1 cellular context compared by ENCODE assay signal in genomic region chr1:64745181-64745985, GRCh38.
TF ChIP-seq lines count a peak whose summit lies in the region.

No MANE protein-coding gene starts in this region.

TF ChIP-seq in HepG2, 621 proteins besides CTCF, POLR2A, EP300 and RAD21 (continued from another document):
- TF ChIP-seq ZNF383 (CRISPR knock-in tag; IDR thresholded peaks at IDR 0.05; ENCODE audit: borderline replicate concordance) (no peak), UBTF (CRISPR knock-in tag; IDR thresholded peaks at IDR 0.05) (no peak), CCDC6 (CRISPR knock-in tag; IDR thresholded peaks at IDR 0.05) (0 out of 2 replicates have a peak, but pooled peaks have one; percentile 10), ZNF367 (CRISPR knock-in tag; IDR thresholded peaks at IDR 0.05; ENCODE audit: borderline replicate concordance) (no peak), IRF9 (CRISPR knock-in tag; IDR thresholded peaks at IDR 0.05; ENCODE audit: borderline replicate concordance) (no peak), ARNT2 (CRISPR knock-in tag; IDR thresholded peaks at IDR 0.05; ENCODE audit: low read depth) (no peak), ZNF414 (CRISPR knock-in tag; IDR thresholded peaks at IDR 0.05) (0 out of 2 replicates have a peak, but pooled peaks have one; percentile 40), ZNF331 (CRISPR knock-in tag; IDR thresholded peaks at IDR 0.05) (no peak), ATRX (CRISPR knock-in tag; IDR thresholded peaks at IDR 0.05; ENCODE audit: borderline replicate concordance) (no peak), ZNF556 (CRISPR knock-in tag; IDR thresholded peaks at IDR 0.05; ENCODE audit: borderline replicate concordance) (no peak), RFXAP (CRISPR knock-in tag; IDR thresholded peaks at IDR 0.05; ENCODE audit: borderline replicate concordance) (peak; percentile 7; the same call in 1 of the 2 replicates)
